In the genomic region with DNA sequence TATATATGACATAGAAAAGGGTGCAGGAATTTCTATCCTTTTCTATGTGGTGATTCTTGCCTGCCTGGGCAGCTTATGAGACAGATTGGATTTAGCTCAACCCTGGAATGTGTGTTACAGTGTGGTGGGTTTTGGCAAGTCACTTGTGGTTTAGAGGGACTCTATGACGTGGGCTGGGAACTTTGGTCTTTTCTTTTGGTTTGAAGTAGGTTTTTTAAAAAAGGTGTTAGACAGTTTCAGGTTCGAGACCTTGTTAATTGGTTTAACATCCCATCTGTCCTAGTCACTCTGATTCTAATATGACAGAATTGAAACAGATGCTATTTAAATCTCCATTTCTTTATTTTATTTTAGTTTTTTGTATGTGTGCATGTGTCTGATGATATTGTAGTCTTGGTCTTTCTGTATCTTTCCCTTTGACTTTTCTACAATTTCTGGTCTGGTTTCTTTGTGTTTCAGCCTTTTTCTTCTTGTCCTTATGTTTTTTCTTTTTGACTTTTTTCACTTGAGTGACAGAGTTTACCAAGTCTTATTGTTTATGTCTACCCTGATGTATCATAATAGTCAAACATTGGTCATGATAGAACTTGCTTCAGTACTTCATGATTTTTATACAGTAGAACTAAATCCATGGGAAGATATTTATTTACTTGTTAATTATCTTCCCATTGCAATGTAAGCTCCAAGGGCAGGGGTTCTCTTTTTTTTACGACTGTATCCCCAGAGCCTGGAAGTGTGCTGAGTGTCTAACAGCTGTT, we compare ENCODE assay signal across 8 cellular contexts.
DNase-seq lines count a peak whose midpoint lies in the region; ATAC-seq and FAIRE-seq lines count a peak whose summit lies in the region.

No MANE protein-coding gene starts in this region.

- no peaks in the 10 kb centered on the region for H3K36me3 Mint-ChIP-seq in activated T-cell treated with anti-CD3 and anti-CD28 coated beads, Interleukin-2, amount 50 U/mL, for 72 hours (ENCODE audit: insufficient read depth in 2 of 2)

- no peaks in the 10 kb centered on the region for H3K27me3 Mint-ChIP-seq in activated T-cell treated with anti-CD3 and anti-CD28 coated beads, Interleukin-2, amount 50 U/mL, for 72 hours (ENCODE audit: low read depth)

- DNase-seq in stimulated activated CD4-positive, alpha-beta T cell treated with anti-CD3 and anti-CD28 coated beads, Interleukin-1b, Interleukin-23, amount 100 ng/mL, for 48 hours: peak; percentile 34
- DNase-seq in stimulated activated CD4-positive, alpha-beta T cell treated with anti-CD3 and anti-CD28 coated beads, Interleukin-12 subunit alpha, Interleukin-12 subunit beta, amount 100 ng/mL, for 4 hours: no peak
- DNase-seq in activated T-cell treated with anti-CD3 and anti-CD28 coated beads, Interleukin-2, amount 50 U/mL, for 72 hours: peak; percentile 35 to 39
- DNase-seq in DMS153 (lab: John Stamatoyannopoulos, UW) (no peak), urothelium cell line (ENCODE audit: low spot score) (no peak), amygdala (lab: John Stamatoyannopoulos, UW) (no peak), anterior cingulate cortex (lab: John Stamatoyannopoulos, UW) (no peak)

- H3K27ac Mint-ChIP-seq in activated T-cell treated with anti-CD3 and anti-CD28 coated beads, Interleukin-2, amount 50 U/mL, for 72 hours: peak overlapping the region; percentile 0

- FAIRE-seq in urothelium cell line (lab: Jason Lieb, UNC): no peak

- ATAC-seq in HG03039 (IDR thresholded peaks at IDR 0.05; ENCODE audit: unreplicated experiment): peak; percentile 53
- peak; percentile 52 to 73 for ATAC-seq in activated T-cell treated with anti-CD3 and anti-CD28 coated beads, Interleukin-2, amount 50 U/mL, for 72 hours (replicated peaks in 1 of 2)

- H3K9me3 Mint-ChIP-seq in activated T-cell treated with anti-CD3 and anti-CD28 coated beads, Interleukin-2, amount 50 U/mL, for 72 hours: no peaks in the 10 kb centered on the region

- H3K4me1 Mint-ChIP-seq in activated T-cell treated with anti-CD3 and anti-CD28 coated beads, Interleukin-2, amount 50 U/mL, for 72 hours (ENCODE audit: low read depth): peaks cover 63% of the 10 kb centered on the region

- H3K4me3 Mint-ChIP-seq in activated T-cell treated with anti-CD3 and anti-CD28 coated beads, Interleukin-2, amount 50 U/mL, for 72 hours: peak overlapping the region in 1 of 2 donors; percentile 44

Comparison
In these comparisons a context has a peak if more than half of its experiments do, and no peak if none do; other contexts are left out.
1. DNase-seq: peak in stimulated activated CD4-positive, alpha-beta T cell treated with anti-CD3 and anti-CD28 coated beads, Interleukin-1b, Interleukin-23, amount 100 ng/mL, for 48 hours (single experiment) and activated T-cell treated with anti-CD3 and anti-CD28 coated beads, Interleukin-2, amount 50 U/mL, for 72 hours (2 of 2); none in stimulated activated CD4-positive, alpha-beta T cell treated with anti-CD3 and anti-CD28 coated beads, Interleukin-12 subunit alpha, Interleukin-12 subunit beta, amount 100 ng/mL, for 4 hours (single experiment), DMS153 (single experiment), urothelium cell line (single experiment), amygdala (0 of 56) and anterior cingulate cortex (0 of 58).